Comparison of ENCODE assay signal across 17 cellular contexts in genomic region chr4:1738410-1738809, GRCh38. TPM values are rescaled to one million over a fixed set of nuclear protein-coding genes. Genes with fewer than 3 reads are reported as not detected.
DNase-seq lines count a peak whose midpoint lies in the region; ATAC-seq, FAIRE-seq and TF ChIP-seq lines count a peak whose summit lies in the region.
"Had no signal": no experiment of that assay in that cellular context is flagged by ENCODE, and none has a peak within 500 bp of the region (broad histone marks: within the 10 kb centered on the region; RNA-seq: fewer than 3 reads in every experiment).

No MANE protein-coding gene starts in this region.

- CTCF ChIA-PET in Calu3 (lab: Charles Lee) (no interaction called here), GM12878 (lab: Yijun Ruan, JAX) (no interaction called here)
- CTCF ChIA-PET in activated naive CD4-positive, alpha-beta T cell treated with anti-CD3 and anti-CD28 coated beads, Interleukin-2, amount 10 ng/mL, durations not matched to agents 7 days and 5 days (lab: Charles Lee) = interaction anchor here (1.0 kb wide), 1 partner anchor 72 kb away, joined by 3 read pairs; no protein-coding TSS in a partner anchor

- H3K36me3 ChIP-seq in BLaER1 = peaks cover 98% of the 10 kb centered on the region
- peaks cover 43 to 53% of the 10 kb centered on the region in 2 experiments for H3K36me3 ChIP-seq in GM12878 (ENCODE audit: control insufficient read depth in 2 of 2, insufficient read depth in 2 of 2, low read length in 1 of 2)

- no peak overlapping the region for H2AFZ ChIP-seq in GM12878 (ENCODE audit: control insufficient read depth, low read depth, low read length)
- H2AFZ ChIP-seq: PC-9 had no signal

- H3K36me3 Mint-ChIP-seq in Calu3 (ENCODE audit: insufficient read depth, unreplicated experiment) = peaks cover 55% of the 10 kb centered on the region
- H3K36me3 Mint-ChIP-seq in CD14-positive monocyte = peaks cover 80 to 100% of the 10 kb centered on the region in 2 donors
- peaks cover 75% of the 10 kb centered on the region for H3K36me3 Mint-ChIP-seq in activated naive CD4-positive, alpha-beta T cell treated with anti-CD3 and anti-CD28 coated beads, Interleukin-2, amount 10 ng/mL, durations not matched to agents 7 days and 5 days

- BruUV-seq in Calu3 (replicated peaks; lab: Mats Ljungman, UMichigan) (no TSS peak), GM12878 (replicated peaks; lab: Mats Ljungman, UMichigan) (no TSS peak)

- H3K4me1 Mint-ChIP-seq in Calu3 (ENCODE audit: low read depth, unreplicated experiment) = no peaks in the 10 kb centered on the region
- peaks cover 4% of the 10 kb centered on the region for H3K4me1 Mint-ChIP-seq in CD14-positive monocyte
- no peaks in the 10 kb centered on the region for H3K4me1 Mint-ChIP-seq in activated naive CD4-positive, alpha-beta T cell treated with anti-CD3 and anti-CD28 coated beads, Interleukin-2, amount 10 ng/mL, durations not matched to agents 7 days and 5 days
- H3K4me1 Mint-ChIP-seq: CD4-positive, CD25-positive, alpha-beta regulatory T cell had no signal

- H3K4me2 ChIP-seq in BLaER1 (no peak overlapping the region), GM12878 (ENCODE audit: control insufficient read depth, insufficient read depth) (no peak overlapping the region)
- H3K4me2 ChIP-seq: PC-9 had no signal

- no peak for TF ChIP-seq CTCF in Calu3 (IDR thresholded peaks at IDR 0.05; ENCODE audit: unreplicated experiment)
- no peak for TF ChIP-seq CTCF in GM12878 (IDR thresholded peaks at IDR 0.05 in 2 of 3, conservative IDR thresholded peaks at IDR 0.05 in 1 of 3; ENCODE audit: control insufficient read depth in 2 of 3, extremely low read depth in 1 of 3, insufficient read depth in 1 of 3, low read depth in 3 of 3, low read length in 3 of 3)
- TF ChIP-seq CTCF in CD14-positive monocyte (IDR thresholded peaks at IDR 0.05) = no peak

- peaks cover 4% of the 10 kb centered on the region for H3K9me3 Mint-ChIP-seq in Calu3 (ENCODE audit: low read depth, unreplicated experiment)
- H3K9me3 Mint-ChIP-seq in CD14-positive monocyte = peaks cover 20 to 49% (median 30%) of the 10 kb centered on the region in 7 donors
- peaks cover 8% of the 10 kb centered on the region for H3K9me3 Mint-ChIP-seq in activated naive CD4-positive, alpha-beta T cell treated with anti-CD3 and anti-CD28 coated beads, Interleukin-2, amount 10 ng/mL, durations not matched to agents 7 days and 5 days

- intact Hi-C loops in Calu3 (cut with micrococcal nuclease; ENCODE audit: unreplicated experiment) = no loop called here
- intact Hi-C loops in GM12878 (cut with micrococcal nuclease; ENCODE audit: unreplicated experiment) = no loop called here
- intact Hi-C loops in CD14-positive monocyte (cut with micrococcal nuclease) = no loop called here

- no peak overlapping the region for H3K9ac ChIP-seq in BLaER1
- no peak overlapping the region for H3K9ac ChIP-seq in GM12878 (ENCODE audit: control insufficient read depth, insufficient read depth, low read length)

- TF ChIP-seq RAD21 in GM12878 (IDR thresholded peaks at IDR 0.05; ENCODE audit: insufficient read depth, low read depth, low read length) = no peak

- H3K4me3 Mint-ChIP-seq in Calu3 (ENCODE audit: low read depth, unreplicated experiment) (no peak overlapping the region), CD14-positive monocyte (no peak overlapping the region)
- H3K4me3 Mint-ChIP-seq in activated naive CD4-positive, alpha-beta T cell treated with anti-CD3 and anti-CD28 coated beads, Interleukin-2, amount 10 ng/mL, durations not matched to agents 7 days and 5 days = no peak overlapping the region
- H3K4me3 Mint-ChIP-seq: CD4-positive, CD25-positive, alpha-beta regulatory T cell had no signal

- peaks cover 39% of the 10 kb centered on the region for H3K9me3 ChIP-seq in BLaER1
- H3K9me3 ChIP-seq in GM12878 (replicated peaks; ENCODE audit: control insufficient read depth, insufficient read depth, low read length) = peaks cover 18% of the 10 kb centered on the region
- H3K9me3 ChIP-seq: SJSA1 had no signal

- H3K79me2 ChIP-seq in GM12878 (ENCODE audit: control insufficient read depth, insufficient read depth, low read length) = no peaks in the 10 kb centered on the region

- DNase-seq in Calu3 = no peak
- DNase-seq in GM12878 (ENCODE audit: low read depth, low spot score) = no peak
- no peak for DNase-seq in CD14-positive monocyte (ENCODE audit: low spot score)
- no peak for DNase-seq in activated naive CD4-positive, alpha-beta T cell treated with anti-CD3 and anti-CD28 coated beads, Interleukin-2, amount 10 ng/mL, durations not matched to agents 7 days and 5 days
- DNase-seq: CD4-positive, CD25-positive, alpha-beta regulatory T cell; DMS79 treated with DMSO at 0.1 percent for 48 hours; HCEC 1CT; KG1; NCI-H1436; NCI-H2029; NCI-H510A; NCI-H82; PC-9 had no signal

- H3K27ac Mint-ChIP-seq in Calu3 (ENCODE audit: unreplicated experiment) = peak overlapping the region; percentile 13
- H3K27ac Mint-ChIP-seq in CD14-positive monocyte = peak overlapping the region in 1 of 7 donors; percentile 86
- no peak overlapping the region for H3K27ac Mint-ChIP-seq in activated naive CD4-positive, alpha-beta T cell treated with anti-CD3 and anti-CD28 coated beads, Interleukin-2, amount 10 ng/mL, durations not matched to agents 7 days and 5 days
- H3K27ac Mint-ChIP-seq: CD4-positive, CD25-positive, alpha-beta regulatory T cell had no signal

- ATAC-seq in GM12878 (no peak), GM21825 (IDR thresholded peaks at IDR 0.05; ENCODE audit: unreplicated experiment) (no peak)

- H3K4me3 ChIP-seq in BLaER1 = 0 out of 2 replicates have a peak overlapping the region, but pooled peaks have one; percentile 1
- H3K4me3 ChIP-seq in GM12878 = no peak overlapping the region
- H3K4me3 ChIP-seq: PC-9, SJSA1 had no signal

- no peak overlapping the region for H3K27ac ChIP-seq in BLaER1
- H3K27ac ChIP-seq in GM12878 (ENCODE audit: control insufficient read depth, insufficient read depth) = no peak overlapping the region
- H3K27ac ChIP-seq: PC-9, SJSA1 had no signal

- FAIRE-seq in GM12878 (lab: Jason Lieb, UNC) = no peak
- FAIRE-seq: GM18507 had no signal

- H3K4me1 ChIP-seq in BLaER1 = peaks cover 36% of the 10 kb centered on the region
- H3K4me1 ChIP-seq in GM12878 (ENCODE audit: control insufficient read depth, insufficient read depth, low read length) = no peaks in the 10 kb centered on the region
- H3K4me1 ChIP-seq: SJSA1 had no signal

- POLR2A ChIA-PET in GM12878 (lab: Charles Lee) = no interaction called here

- H4K20me1 ChIP-seq in BLaER1 = peaks cover 26% of the 10 kb centered on the region
- H4K20me1 ChIP-seq in GM12878 (ENCODE audit: control insufficient read depth, insufficient read depth) = no peaks in the 10 kb centered on the region

- H3K27me3 ChIP-seq in BLaER1 (no peaks in the 10 kb centered on the region), GM12878 (replicated peaks in 1 of 2; ENCODE audit: control insufficient read depth in 2 of 2, insufficient read depth in 2 of 2, low read length in 1 of 2) (no peaks in the 10 kb centered on the region)
- H3K27me3 ChIP-seq: SJSA1 had no signal

- SMC1A ChIA-PET in GM12878 (lab: Charles Lee; ENCODE audit: uncharacterized antibody, unreplicated experiment) = no interaction called here

- 96% methylated on average over 4 of the region's 4 CpGs for WGBS in GM12878 (ENCODE audit: insufficient coverage, insufficient replicate concordance, low lambda C conversion rate, missing lambda C conversion rate)

- TF ChIP-seq EP300 in GM12878 (IDR thresholded peaks at IDR 0.05; ENCODE audit: borderline replicate concordance in 1 of 2, control insufficient read depth in 1 of 2, low read depth in 2 of 2, low read length in 2 of 2) = no peak

- RAD21 ChIA-PET in GM12878 (lab: Charles Lee; ENCODE audit: unreplicated experiment) = no interaction called here

- H3K27me3 Mint-ChIP-seq in Calu3 (ENCODE audit: unreplicated experiment) (no peaks in the 10 kb centered on the region), CD14-positive monocyte (ENCODE audit: low read depth in 3 of 3) (peaks cover 0 to 3% (median 0%) of the 10 kb centered on the region in 3 donors)
- no peaks in the 10 kb centered on the region for H3K27me3 Mint-ChIP-seq in activated naive CD4-positive, alpha-beta T cell treated with anti-CD3 and anti-CD28 coated beads, Interleukin-2, amount 10 ng/mL, durations not matched to agents 7 days and 5 days
- H3K27me3 Mint-ChIP-seq: CD4-positive, CD25-positive, alpha-beta regulatory T cell had no signal

- in situ Hi-C loops in GM12878 (cut with MboI) = no loop called here

- TF ChIP-seq POLR2A in GM12878 (IDR thresholded peaks at IDR 0.05; ENCODE audit: low read depth, low read length) = no peak

RNA-seq across cellular contexts. Expression of gene TACC3, which starts 17.1 kb away (rescaled TPM):
- total RNA-seq in Calu3 (2022) (89.6 and 95.9 TPM in 2 replicates), GM12878 (2014; rRNA removed) (48.1 and 66.7 TPM in 2 replicates), GM12878 (2014; rRNA removed; fragmentation: Illumina TruSeq; extraction: Trizol) (44.5 and 48.6 TPM in 2 replicates), GM12878 (2021) (120 and 121 TPM in 2 replicates)
- total RNA-seq in GM12878 (2013; cell fraction: nucleolus; rRNA removed) = 45.6 and 47.9 TPM in 2 replicates
- polyA plus RNA-seq in GM12878 (2011; ENCODE audit: low read depth) = 26.4 TPM
- polyA plus RNA-seq in GM12878 (2011; rRNA removed) (29.0 and 39.7 TPM in 2 replicates), GM12878 (2014; fragmentation: Illumina TruSeq; extraction: Trizol) (77.1 and 99.7 TPM in 2 replicates), GM12878 (2014; fragmentation: Nextera tagmentation; extraction: Ambion mirVana) (1 to 10 TPM; 2.8 to 8.1 TPM), GM12878 (2014; rRNA removed) (79.9 and 99.2 TPM in 2 replicates), GM12878 (2016; fragmentation: Nextera tagmentation; extraction: Ambion mirVana) (100 to 1,000 TPM; 103 to 115 TPM), CD14-positive monocyte (10 to 100 TPM; 43.7 to 56.6 TPM)
- 48.5 and 50.4 TPM in 2 replicates for polyA plus RNA-seq in GM12878 (2011; cell fraction: cytosol; rRNA removed)
- polyA plus RNA-seq in GM12878 (2011; cell fraction: nucleus; rRNA removed) = 145 and 206 TPM in 2 replicates
- 58.5 and 64.0 TPM in 2 replicates for polyA plus RNA-seq in GM12878 (2012)
- 10.1 and 26.4 TPM in 2 replicates for polyA minus RNA-seq in GM12878 (2011; rRNA and poly(A)+ RNA removed)
- 17.0 and 25.1 TPM in 2 replicates for polyA minus RNA-seq in GM12878 (2011; cell fraction: cytosol; rRNA and poly(A)+ RNA removed)
- polyA minus RNA-seq in GM12878 (2011; cell fraction: nucleus; rRNA and poly(A)+ RNA removed) = 17.8 and 34.8 TPM in 2 replicates

RNA-seq across cellular contexts. Expression of gene TMEM129, which starts 17.3 kb away (rescaled TPM):
- 29.8 and 31.0 TPM in 2 replicates for total RNA-seq in Calu3 (2022)
- total RNA-seq in GM12878 (2013; cell fraction: nucleolus; rRNA removed) = 20.1 and 24.9 TPM in 2 replicates
- total RNA-seq in GM12878 (2014; rRNA removed) = 18.4 and 20.9 TPM in 2 replicates
- 7.7 and 9.0 TPM in 2 replicates for total RNA-seq in GM12878 (2014; rRNA removed; fragmentation: Illumina TruSeq; extraction: Trizol)
- total RNA-seq in GM12878 (2021) = 19.3 and 20.4 TPM in 2 replicates
- 3.5 TPM for polyA plus RNA-seq in GM12878 (2011; ENCODE audit: low read depth)
- polyA plus RNA-seq in GM12878 (2011; rRNA removed) = 4.0 and 8.6 TPM in 2 replicates
- polyA plus RNA-seq in GM12878 (2011; cell fraction: cytosol; rRNA removed) = 15.0 and 28.3 TPM in 2 replicates
- 37.7 and 44.3 TPM in 2 replicates for polyA plus RNA-seq in GM12878 (2011; cell fraction: nucleus; rRNA removed)
- polyA plus RNA-seq in GM12878 (2012) = 10.2 and 12.3 TPM in 2 replicates
- 2.1 and 7.2 TPM in 2 replicates for polyA plus RNA-seq in GM12878 (2014; fragmentation: Illumina TruSeq; extraction: Trizol)
- polyA plus RNA-seq in GM12878 (2014; fragmentation: Nextera tagmentation; extraction: Ambion mirVana) = under 1 TPM; 0.19 to 0.46 TPM
- 24.9 and 25.1 TPM in 2 replicates for polyA plus RNA-seq in GM12878 (2014; rRNA removed)
- 10 to 100 TPM; 17.3 to 23.2 TPM for polyA plus RNA-seq in GM12878 (2016; fragmentation: Nextera tagmentation; extraction: Ambion mirVana)
- polyA minus RNA-seq in GM12878 (2011; rRNA and poly(A)+ RNA removed) = 6.2 and 15.6 TPM in 2 replicates
- 6.4 and 6.9 TPM in 2 replicates for polyA minus RNA-seq in GM12878 (2011; cell fraction: cytosol; rRNA and poly(A)+ RNA removed)
- 7.4 and 9.1 TPM in 2 replicates for polyA minus RNA-seq in GM12878 (2011; cell fraction: nucleus; rRNA and poly(A)+ RNA removed)
- polyA plus RNA-seq in CD14-positive monocyte = 10 to 100 TPM; 22.4 to 24.1 TPM

RNA-seq across cellular contexts. Expression of gene SLBP, which starts 26.3 kb away (rescaled TPM):
- 46.1 and 49.3 TPM in 2 replicates for total RNA-seq in Calu3 (2022)
- total RNA-seq in GM12878 (2013; cell fraction: nucleolus; rRNA removed) = 19.4 and 19.5 TPM in 2 replicates
- 185 and 205 TPM in 2 replicates for total RNA-seq in GM12878 (2014; rRNA removed)
- 138 and 147 TPM in 2 replicates for total RNA-seq in GM12878 (2014; rRNA removed; fragmentation: Illumina TruSeq; extraction: Trizol)
- total RNA-seq in GM12878 (2021) = 111 and 114 TPM in 2 replicates
- 68.6 TPM for polyA plus RNA-seq in GM12878 (2011; ENCODE audit: low read depth)
- polyA plus RNA-seq in GM12878 (2011; rRNA removed) = 168 and 247 TPM in 2 replicates
- polyA plus RNA-seq in GM12878 (2011; cell fraction: cytosol; rRNA removed) = 91.0 and 98.4 TPM in 2 replicates
- polyA plus RNA-seq in GM12878 (2011; cell fraction: nucleus; rRNA removed) = 60.3 and 79.5 TPM in 2 replicates
- polyA plus RNA-seq in GM12878 (2012) = 69.3 and 70.1 TPM in 2 replicates
- polyA plus RNA-seq in GM12878 (2014; fragmentation: Illumina TruSeq; extraction: Trizol) = 206 and 227 TPM in 2 replicates
- 100 to 1,000 TPM in 1 of 2 experiments, 10 to 100 TPM in 1; 94.4 to 101 TPM for polyA plus RNA-seq in GM12878 (2014; fragmentation: Nextera tagmentation; extraction: Ambion mirVana)
- polyA plus RNA-seq in GM12878 (2014; rRNA removed) = 142 and 148 TPM in 2 replicates
- 100 to 1,000 TPM; 277 to 278 TPM for polyA plus RNA-seq in GM12878 (2016; fragmentation: Nextera tagmentation; extraction: Ambion mirVana)
- 64.3 and 65.5 TPM in 2 replicates for polyA minus RNA-seq in GM12878 (2011; rRNA and poly(A)+ RNA removed)
- polyA minus RNA-seq in GM12878 (2011; cell fraction: cytosol; rRNA and poly(A)+ RNA removed) = 42.9 and 43.9 TPM in 2 replicates
- polyA minus RNA-seq in GM12878 (2011; cell fraction: nucleus; rRNA and poly(A)+ RNA removed) = 13.2 and 26.1 TPM in 2 replicates
- polyA plus RNA-seq in CD14-positive monocyte = 10 to 100 TPM; 59.1 to 63.7 TPM

RNA-seq across cellular contexts. Expression of gene FAM53A, which starts 54.3 kb away (rescaled TPM):
- total RNA-seq in Calu3 (2022) = 5.3 and 7.3 TPM in 2 replicates
- total RNA-seq in GM12878 (2013; cell fraction: nucleolus; rRNA removed) = 1.7 and 1.9 TPM in 2 replicates
- total RNA-seq in GM12878 (2014; rRNA removed) = 0.40 and 1.4 TPM in 2 replicates
- total RNA-seq in GM12878 (2014; rRNA removed; fragmentation: Illumina TruSeq; extraction: Trizol) = 0.32 and 0.40 TPM in 2 replicates
- 0.77 and 0.87 TPM in 2 replicates for total RNA-seq in GM12878 (2021)
- polyA plus RNA-seq in GM12878 (2011; ENCODE audit: low read depth) = not detected
- polyA plus RNA-seq in GM12878 (2011; rRNA removed) = 0.30 and 0.37 TPM in 2 replicates
- polyA plus RNA-seq in GM12878 (2011; cell fraction: cytosol; rRNA removed) = 0.54 and 0.64 TPM in 2 replicates
- polyA plus RNA-seq in GM12878 (2011; cell fraction: nucleus; rRNA removed) = 0.88 and 1.4 TPM in 2 replicates
- 0.66 and 1.7 TPM in 2 replicates for polyA plus RNA-seq in GM12878 (2012)
- polyA plus RNA-seq in GM12878 (2014; fragmentation: Illumina TruSeq; extraction: Trizol) = 0.09 TPM in 1 of 2 replicates, not detected in the other
- polyA plus RNA-seq in GM12878 (2014; fragmentation: Nextera tagmentation; extraction: Ambion mirVana) = under 1 TPM in 1 of 2 experiments, not detected in 1; 0.02 TPM
- 0.44 and 1.3 TPM in 2 replicates for polyA plus RNA-seq in GM12878 (2014; rRNA removed)
- polyA plus RNA-seq in GM12878 (2016; fragmentation: Nextera tagmentation; extraction: Ambion mirVana) = under 1 TPM in 1 of 2 experiments, not detected in 1; 0.32 TPM
- 0.44 and 0.77 TPM in 2 replicates for polyA minus RNA-seq in GM12878 (2011; rRNA and poly(A)+ RNA removed)
- not detected in 2 replicates for polyA minus RNA-seq in GM12878 (2011; cell fraction: cytosol; rRNA and poly(A)+ RNA removed)
- polyA minus RNA-seq in GM12878 (2011; cell fraction: nucleus; rRNA and poly(A)+ RNA removed) = 0.60 and 0.86 TPM in 2 replicates
- under 1 TPM; 0.40 to 0.82 TPM for polyA plus RNA-seq in CD14-positive monocyte

RNA-seq across cellular contexts. Expression of gene FGFR3, which starts 54.7 kb away (rescaled TPM):
- 34.3 and 47.5 TPM in 2 replicates for total RNA-seq in Calu3 (2022)
- total RNA-seq in GM12878 (2013; cell fraction: nucleolus; rRNA removed) = not detected in 2 replicates
- total RNA-seq in GM12878 (2014; rRNA removed) = 0.05 TPM in 1 of 2 replicates, not detected in the other
- total RNA-seq in GM12878 (2014; rRNA removed; fragmentation: Illumina TruSeq; extraction: Trizol) = not detected in 2 replicates
- 0.33 and 0.37 TPM in 2 replicates for total RNA-seq in GM12878 (2021)
- not detected for polyA plus RNA-seq in GM12878 (2011; ENCODE audit: low read depth)
- 0.01 and 0.05 TPM in 2 replicates for polyA plus RNA-seq in GM12878 (2011; rRNA removed)
- polyA plus RNA-seq in GM12878 (2011; cell fraction: cytosol; rRNA removed) = 0.01 and 0.08 TPM in 2 replicates
- 0.18 and 0.25 TPM in 2 replicates for polyA plus RNA-seq in GM12878 (2011; cell fraction: nucleus; rRNA removed)
- 0.05 and 0.14 TPM in 2 replicates for polyA plus RNA-seq in GM12878 (2012)
- not detected in 2 replicates for polyA plus RNA-seq in GM12878 (2014; fragmentation: Illumina TruSeq; extraction: Trizol)
- not detected for polyA plus RNA-seq in GM12878 (2014; fragmentation: Nextera tagmentation; extraction: Ambion mirVana)
- polyA plus RNA-seq in GM12878 (2014; rRNA removed) = 0.26 TPM in 1 of 2 replicates, not detected in the other
- under 1 TPM in 1 of 2 experiments, not detected in 1; 0.11 TPM for polyA plus RNA-seq in GM12878 (2016; fragmentation: Nextera tagmentation; extraction: Ambion mirVana)
- polyA minus RNA-seq in GM12878 (2011; rRNA and poly(A)+ RNA removed) = not detected in 2 replicates
- polyA minus RNA-seq in GM12878 (2011; cell fraction: cytosol; rRNA and poly(A)+ RNA removed) = 1.2 TPM in 1 of 2 replicates, not detected in the other
- 0.96 TPM in 1 of 2 replicates, not detected in the other for polyA minus RNA-seq in GM12878 (2011; cell fraction: nucleus; rRNA and poly(A)+ RNA removed)
- polyA plus RNA-seq in CD14-positive monocyte = not detected
- polyA plus RNA-seq: CD4-positive, CD25-positive, alpha-beta regulatory T cell had no signal
